ENCODE assay signal across 1 cellular context in genomic region chr2:237350597-237350996, GRCh38.
TF ChIP-seq lines count a peak whose summit lies in the region.

No MANE protein-coding gene starts in this region.

TF ChIP-seq in GM23338, 12 proteins besides CTCF, POLR2A, EP300 and RAD21 (continued from another document):
- TF ChIP-seq REST (IDR thresholded peaks at IDR 0.05; ENCODE audit: unreplicated experiment) (no peak), CREB1 (CRISPR knock-in tag; IDR thresholded peaks at IDR 0.05; ENCODE audit: low read depth) (no peak), ZNF331 (CRISPR knock-in tag; IDR thresholded peaks at IDR 0.05; ENCODE audit: low read depth) (no peak), EZH2 (IDR thresholded peaks at IDR 0.05; ENCODE audit: low read depth, unreplicated experiment) (no peak)
- TF ChIP-seq, protein P1, sequence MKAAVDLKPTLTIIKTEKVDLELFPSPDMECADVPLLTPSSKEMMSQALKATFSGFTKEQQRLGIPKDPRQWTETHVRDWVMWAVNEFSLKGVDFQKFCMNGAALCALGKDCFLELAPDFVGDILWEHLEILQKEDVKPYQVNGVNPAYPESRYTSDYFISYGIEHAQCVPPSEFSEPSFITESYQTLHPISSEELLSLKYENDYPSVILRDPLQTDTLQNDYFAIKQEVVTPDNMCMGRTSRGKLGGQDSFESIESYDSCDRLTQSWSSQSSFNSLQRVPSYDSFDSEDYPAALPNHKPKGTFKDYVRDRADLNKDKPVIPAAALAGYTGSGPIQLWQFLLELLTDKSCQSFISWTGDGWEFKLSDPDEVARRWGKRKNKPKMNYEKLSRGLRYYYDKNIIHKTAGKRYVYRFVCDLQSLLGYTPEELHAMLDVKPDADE (IDR thresholded peaks at IDR 0.05) = no peak
